ENCODE assay signal across 1 cellular context in the genomic region with DNA sequence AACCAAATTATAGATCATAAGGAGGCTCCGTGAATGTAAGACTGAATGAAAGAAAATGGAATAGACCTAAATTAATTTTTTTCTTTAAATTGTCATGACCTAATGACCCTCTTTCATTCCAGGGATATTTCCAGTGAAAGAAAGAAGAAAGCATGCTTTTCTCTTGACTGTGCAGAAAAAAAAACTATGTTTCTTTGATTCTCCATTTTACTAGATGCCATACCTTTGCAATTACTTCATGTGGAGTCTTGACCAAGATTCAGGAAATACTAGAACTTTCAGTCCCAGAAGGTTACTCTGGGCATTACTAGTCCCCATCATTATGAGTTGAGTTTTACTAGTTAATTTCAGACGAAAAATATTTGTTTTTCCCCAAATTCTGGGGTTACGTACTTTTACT.
TF ChIP-seq lines count a peak whose summit lies in the region.

No MANE protein-coding gene starts in this region.

TF ChIP-seq in HCT116, 20 proteins besides CTCF, POLR2A, EP300 and RAD21:
- peak; percentile 48; the same call in 1 of the 2 replicates for TF ChIP-seq FOSL1 (IDR thresholded peaks at IDR 0.05; ENCODE audit: low read depth)
- no peak for TF ChIP-seq TCF7L2 (IDR thresholded peaks at IDR 0.05; ENCODE audit: borderline replicate concordance, extremely low read depth, insufficient read depth, insufficient read length)
- TF ChIP-seq SP1 (IDR thresholded peaks at IDR 0.05; ENCODE audit: low read depth) = peak; percentile 30; the same call in 1 of the 2 replicates
- TF ChIP-seq EZH2phosphoT487 (IDR thresholded peaks at IDR 0.05; ENCODE audit: borderline replicate concordance) = no peak
- TF ChIP-seq JUND (IDR thresholded peaks at IDR 0.05) = 0 out of 2 replicates have a peak, but pooled peaks have one; percentile 37
- TF ChIP-seq CEBPB (IDR thresholded peaks at IDR 0.05; ENCODE audit: low read depth) = 0 out of 2 replicates have a peak, but pooled peaks have one; percentile 2
